Comparison of ENCODE assay signal across 1 cellular context in the genomic region with DNA sequence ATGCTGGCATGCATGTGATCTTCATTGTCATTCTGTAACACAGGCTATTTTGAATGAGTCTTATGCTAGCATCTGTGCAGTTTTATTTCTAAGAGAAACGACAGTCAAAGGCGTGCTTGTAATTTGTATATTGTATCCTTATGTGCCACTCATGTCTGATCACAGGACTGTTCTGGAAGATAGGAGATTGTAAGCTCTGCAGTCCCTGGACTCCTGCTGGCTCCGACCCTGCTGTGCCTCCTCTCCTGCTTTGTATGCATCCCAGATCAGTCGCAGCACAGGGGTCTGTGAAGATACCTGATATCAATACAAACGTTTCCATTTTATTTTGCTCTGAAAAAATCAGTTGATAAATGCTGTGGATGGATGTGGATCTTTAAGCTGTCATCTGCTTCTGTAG.
TF ChIP-seq lines count a peak whose summit lies in the region.

No MANE protein-coding gene starts in this region.

TF ChIP-seq in GM23338, 12 proteins besides CTCF, POLR2A, EP300 and RAD21 (continued from another document):
- TF ChIP-seq, protein P1, sequence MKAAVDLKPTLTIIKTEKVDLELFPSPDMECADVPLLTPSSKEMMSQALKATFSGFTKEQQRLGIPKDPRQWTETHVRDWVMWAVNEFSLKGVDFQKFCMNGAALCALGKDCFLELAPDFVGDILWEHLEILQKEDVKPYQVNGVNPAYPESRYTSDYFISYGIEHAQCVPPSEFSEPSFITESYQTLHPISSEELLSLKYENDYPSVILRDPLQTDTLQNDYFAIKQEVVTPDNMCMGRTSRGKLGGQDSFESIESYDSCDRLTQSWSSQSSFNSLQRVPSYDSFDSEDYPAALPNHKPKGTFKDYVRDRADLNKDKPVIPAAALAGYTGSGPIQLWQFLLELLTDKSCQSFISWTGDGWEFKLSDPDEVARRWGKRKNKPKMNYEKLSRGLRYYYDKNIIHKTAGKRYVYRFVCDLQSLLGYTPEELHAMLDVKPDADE (IDR thresholded peaks at IDR 0.05): no peak
- TF ChIP-seq NANOG (IDR thresholded peaks at IDR 0.05; ENCODE audit: borderline replicate concordance): no peak
- TF ChIP-seq EZH2 (IDR thresholded peaks at IDR 0.05; ENCODE audit: low read depth, unreplicated experiment): no peak
- TF ChIP-seq EZH2phosphoT487 (IDR thresholded peaks at IDR 0.05; ENCODE audit: unreplicated experiment): no peak
- no peak for TF ChIP-seq ZNF331 (CRISPR knock-in tag; IDR thresholded peaks at IDR 0.05; ENCODE audit: low read depth)
- TF ChIP-seq ZNF114 (CRISPR knock-in tag; IDR thresholded peaks at IDR 0.05): no peak
- no peak for TF ChIP-seq STAT1 (IDR thresholded peaks at IDR 0.05; ENCODE audit: unreplicated experiment)
- TF ChIP-seq CREB1 (CRISPR knock-in tag; IDR thresholded peaks at IDR 0.05; ENCODE audit: low read depth): no peak
TF ChIP-seq in GM23338: peak in this region for 0.
